In genomic region chr2:57443985-57444501, GRCh38 we compare ENCODE assay signal across 15 cellular contexts.
DNase-seq lines count a peak whose midpoint lies in the region; ATAC-seq, FAIRE-seq and TF ChIP-seq lines count a peak whose summit lies in the region.
"Had no signal": no experiment of that assay in that cellular context is flagged by ENCODE, and none has a peak within 500 bp of the region (broad histone marks: within the 10 kb centered on the region; RNA-seq: fewer than 3 reads in every experiment).

No MANE protein-coding gene starts in this region.

- no peak overlapping the region for H3K4me3 ChIP-seq in fibroblast of mammary gland (ENCODE audit: control insufficient read depth, low read depth, low read length)
- H3K4me3 ChIP-seq: GM12878, right lobe of liver, SK-N-MC, stomach had no signal

- H3K27me3 Mint-ChIP-seq in activated CD4-positive, alpha-beta memory T cell treated with anti-CD3 and anti-CD28 coated beads, Interleukin-2, amount 10 ng/mL, durations not matched to agents 7 days and 5 days: no peaks in the 10 kb centered on the region
- H3K27me3 Mint-ChIP-seq: activated naive CD8-positive, alpha-beta T cell treated with anti-CD3 and anti-CD28 coated beads for 36 hours had no signal

- CTCF ChIA-PET in activated CD4-positive, alpha-beta memory T cell treated with anti-CD3 and anti-CD28 coated beads, Interleukin-2, amount 10 ng/mL, durations not matched to agents 7 days and 5 days (lab: Charles Lee): no interaction called here

- H3K4me1 Mint-ChIP-seq in activated CD4-positive, alpha-beta memory T cell treated with anti-CD3 and anti-CD28 coated beads, Interleukin-2, amount 10 ng/mL, durations not matched to agents 7 days and 5 days: no peaks in the 10 kb centered on the region
- H3K4me1 Mint-ChIP-seq: activated naive CD8-positive, alpha-beta T cell treated with anti-CD3 and anti-CD28 coated beads for 36 hours had no signal

- H3K9me3 Mint-ChIP-seq in activated CD4-positive, alpha-beta memory T cell treated with anti-CD3 and anti-CD28 coated beads, Interleukin-2, amount 10 ng/mL, durations not matched to agents 7 days and 5 days: peaks cover 6% of the 10 kb centered on the region

- no peak overlapping the region for H3K27ac Mint-ChIP-seq in activated CD4-positive, alpha-beta memory T cell treated with anti-CD3 and anti-CD28 coated beads, Interleukin-2, amount 10 ng/mL, durations not matched to agents 7 days and 5 days
- H3K27ac Mint-ChIP-seq: activated naive CD8-positive, alpha-beta T cell treated with anti-CD3 and anti-CD28 coated beads for 36 hours had no signal

- no peak for ATAC-seq in HG02852 (IDR thresholded peaks at IDR 0.05; ENCODE audit: unreplicated experiment)
- ATAC-seq: GM12878 had no signal

- TF ChIP-seq CTCF in fibroblast of mammary gland (conservative IDR thresholded peaks at IDR 0.05; ENCODE audit: control insufficient read depth, insufficient read depth, low read depth, low read length): no peak

- H3K36me3 Mint-ChIP-seq in activated CD4-positive, alpha-beta memory T cell treated with anti-CD3 and anti-CD28 coated beads, Interleukin-2, amount 10 ng/mL, durations not matched to agents 7 days and 5 days (ENCODE audit: low read depth): no peaks in the 10 kb centered on the region
- H3K36me3 Mint-ChIP-seq: activated naive CD8-positive, alpha-beta T cell treated with anti-CD3 and anti-CD28 coated beads for 36 hours had no signal

- POLR2A ChIA-PET in activated CD4-positive, alpha-beta memory T cell treated with anti-CD3 and anti-CD28 coated beads, Interleukin-2, amount 10 ng/mL, durations not matched to agents 7 days and 5 days (lab: Charles Lee): no interaction called here

- no peak overlapping the region for H3K4me3 Mint-ChIP-seq in activated CD4-positive, alpha-beta memory T cell treated with anti-CD3 and anti-CD28 coated beads, Interleukin-2, amount 10 ng/mL, durations not matched to agents 7 days and 5 days
- H3K4me3 Mint-ChIP-seq: activated naive CD8-positive, alpha-beta T cell treated with anti-CD3 and anti-CD28 coated beads for 36 hours had no signal

- DNase-seq in HCEC 1CT (peak; percentile 86), RCC 7860 (ENCODE audit: low spot score) (peak; percentile 60), fibroblast of mammary gland (ENCODE audit: low read depth) (peak; percentile 25), inferior parietal cortex (ENCODE audit: extremely low spot score) (no peak)
- DNase-seq in activated CD4-positive, alpha-beta memory T cell treated with anti-CD3 and anti-CD28 coated beads, Interleukin-2, amount 10 ng/mL, durations not matched to agents 7 days and 5 days: no peak
- DNase-seq in activated naive CD4-positive, alpha-beta T cell (lab: John Stamatoyannopoulos, UW): no peak
- DNase-seq: activated CD4-positive, CD25-positive, alpha-beta regulatory T cell treated with anti-CD3 and anti-CD28 coated beads, Interleukin-2, amount 50 U/mL, for 72 hours; activated naive CD8-positive, alpha-beta T cell treated with anti-CD3 and anti-CD28 coated beads for 36 hours; NCI-H1694; NCI-H82; right lobe of liver; stomach had no signal

- FAIRE-seq in RCC 7860 (lab: Jason Lieb, UNC): peak; percentile 10
- FAIRE-seq: GM12878 had no signal

Comparison
In these comparisons a context has a peak if more than half of its experiments do, and no peak if none do; other contexts are left out.
1. DNase-seq: peak in HCEC 1CT (single experiment), RCC 7860 (single experiment) and fibroblast of mammary gland (single experiment); none in activated CD4-positive, alpha-beta memory T cell treated with anti-CD3 and anti-CD28 coated beads, Interleukin-2, amount 10 ng/mL, durations not matched to agents 7 days and 5 days (single experiment), activated naive CD4-positive, alpha-beta T cell (0 of 4) and inferior parietal cortex (single experiment).